In the genomic region with DNA sequence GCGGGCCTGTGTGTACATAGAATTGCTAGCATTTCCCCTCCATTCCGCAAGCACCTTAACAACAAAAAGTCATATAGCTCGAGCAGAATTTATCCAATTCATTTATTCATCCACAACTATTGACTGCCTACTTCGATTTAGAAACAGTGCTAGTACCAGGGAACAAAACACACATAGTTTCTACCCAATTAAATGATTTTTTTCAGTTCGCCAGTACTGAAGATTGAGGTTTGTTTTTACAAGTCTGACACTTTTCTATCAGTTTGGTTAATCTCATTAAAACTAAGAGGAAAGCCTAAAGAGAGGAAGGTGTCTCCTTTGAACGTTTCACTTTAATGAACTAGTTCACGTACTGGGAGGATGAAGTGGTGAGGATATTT, we compare ENCODE assay signal across 8 cellular contexts. TPM values are rescaled to one million over a fixed set of nuclear protein-coding genes. Genes with fewer than 3 reads are reported as not detected.
DNase-seq lines count a peak whose midpoint lies in the region; ATAC-seq lines count a peak whose summit lies in the region.

No MANE protein-coding gene starts in this region.

- peaks cover 31% of the 10 kb centered on the region for H3K4me1 Mint-ChIP-seq in T-helper 1 cell treated with Interleukin-12 subunit alpha and Interleukin-12 subunit beta and Interleukin-4 antibody, amounts not matched to agents 30 μg/mL and 1 μg/mL, for 36 hours (ENCODE audit: low read depth)
- peaks cover 24% of the 10 kb centered on the region for H3K4me1 Mint-ChIP-seq in activated T-helper 2 cell treated with anti-CD3 and anti-CD28 coated beads, Interferon-gamma antibody, Interleukin-2, Interleukin-4, amounts not matched to agents 10 μg/mL and 5 μg/mL and 100 μg/mL, durations not matched to agents 14 hours and 24 hours and 36 hours (ENCODE audit: low read depth)
- peaks cover 52 to 63% of the 10 kb centered on the region in 2 donors for H3K4me1 Mint-ChIP-seq in immature natural killer cell

- intact Hi-C loops in activated T-helper 2 cell treated with anti-CD3 and anti-CD28 coated beads, Interferon-gamma antibody, Interleukin-2, Interleukin-4, amounts not matched to agents 10 μg/mL and 5 μg/mL and 100 μg/mL, durations not matched to agents 14 hours and 24 hours and 36 hours (cut with micrococcal nuclease) = loop anchor here (1.0 to 10.0 kb wide), 2 partner anchors 94 to 131 kb away; a partner anchor contains a TSS

- peaks cover 20% of the 10 kb centered on the region for H3K27me3 Mint-ChIP-seq in T-helper 1 cell treated with Interleukin-12 subunit alpha and Interleukin-12 subunit beta and Interleukin-4 antibody, amounts not matched to agents 30 μg/mL and 1 μg/mL, for 36 hours (ENCODE audit: low read depth)
- H3K27me3 Mint-ChIP-seq in activated T-helper 2 cell treated with anti-CD3 and anti-CD28 coated beads, Interferon-gamma antibody, Interleukin-2, Interleukin-4, amounts not matched to agents 10 μg/mL and 5 μg/mL and 100 μg/mL, durations not matched to agents 14 hours and 24 hours and 36 hours (ENCODE audit: low read depth) = peaks cover 11% of the 10 kb centered on the region
- H3K27me3 Mint-ChIP-seq in immature natural killer cell (ENCODE audit: low read depth in 3 of 3) = peaks cover 11 to 22% (median 16%) of the 10 kb centered on the region in 3 donors

- peaks cover 22% of the 10 kb centered on the region for H3K36me3 Mint-ChIP-seq in T-helper 1 cell treated with Interleukin-12 subunit alpha and Interleukin-12 subunit beta and Interleukin-4 antibody, amounts not matched to agents 30 μg/mL and 1 μg/mL, for 36 hours (ENCODE audit: low read depth)
- H3K36me3 Mint-ChIP-seq in activated T-helper 2 cell treated with anti-CD3 and anti-CD28 coated beads, Interferon-gamma antibody, Interleukin-2, Interleukin-4, amounts not matched to agents 10 μg/mL and 5 μg/mL and 100 μg/mL, durations not matched to agents 14 hours and 24 hours and 36 hours (ENCODE audit: low read depth) = peaks cover 23% of the 10 kb centered on the region
- peaks cover 0 to 14% (median 0%) of the 10 kb centered on the region in 3 donors for H3K36me3 Mint-ChIP-seq in immature natural killer cell

- DNase-seq in T-helper 1 cell (no peak), immature natural killer cell (peak; percentile 35 to 38 (median 36)), superior temporal gyrus (ENCODE audit: extremely low spot score) (peak; percentile 59), NCI-H1930 (lab: John Stamatoyannopoulos, UW) (no peak)
- no peak for DNase-seq in activated T-helper 2 cell treated with anti-CD3 and anti-CD28 coated beads, Interferon-gamma antibody, Interleukin-2, Interleukin-4, amounts not matched to agents 10 μg/mL and 5 μg/mL and 100 μg/mL, durations not matched to agents 14 hours and 24 hours and 36 hours (ENCODE audit: low spot score)

- H3K4me3 Mint-ChIP-seq in T-helper 1 cell treated with Interleukin-12 subunit alpha and Interleukin-12 subunit beta and Interleukin-4 antibody, amounts not matched to agents 30 μg/mL and 1 μg/mL, for 36 hours = peak overlapping the region; percentile 100
- H3K4me3 Mint-ChIP-seq in activated T-helper 2 cell treated with anti-CD3 and anti-CD28 coated beads, Interferon-gamma antibody, Interleukin-2, Interleukin-4, amounts not matched to agents 10 μg/mL and 5 μg/mL and 100 μg/mL, durations not matched to agents 14 hours and 24 hours and 36 hours (ENCODE audit: low read depth) = peak overlapping the region; percentile 97
- peak overlapping the region; percentile 91 to 100 (median 99) for H3K4me3 Mint-ChIP-seq in immature natural killer cell

- H3K27ac Mint-ChIP-seq in T-helper 1 cell treated with Interleukin-12 subunit alpha and Interleukin-12 subunit beta and Interleukin-4 antibody, amounts not matched to agents 30 μg/mL and 1 μg/mL, for 36 hours = peak overlapping the region; percentile 99
- H3K27ac Mint-ChIP-seq in activated T-helper 2 cell treated with anti-CD3 and anti-CD28 coated beads, Interferon-gamma antibody, Interleukin-2, Interleukin-4, amounts not matched to agents 10 μg/mL and 5 μg/mL and 100 μg/mL, durations not matched to agents 14 hours and 24 hours and 36 hours = peak overlapping the region; percentile 96
- H3K27ac Mint-ChIP-seq in immature natural killer cell = peak overlapping the region; percentile 94 to 100 (median 98)

- peaks cover 4% of the 10 kb centered on the region for H3K9me3 Mint-ChIP-seq in T-helper 1 cell treated with Interleukin-12 subunit alpha and Interleukin-12 subunit beta and Interleukin-4 antibody, amounts not matched to agents 30 μg/mL and 1 μg/mL, for 36 hours
- no peaks in the 10 kb centered on the region for H3K9me3 Mint-ChIP-seq in activated T-helper 2 cell treated with anti-CD3 and anti-CD28 coated beads, Interferon-gamma antibody, Interleukin-2, Interleukin-4, amounts not matched to agents 10 μg/mL and 5 μg/mL and 100 μg/mL, durations not matched to agents 14 hours and 24 hours and 36 hours
- H3K9me3 Mint-ChIP-seq in immature natural killer cell = no peaks in the 10 kb centered on the region

- ATAC-seq in HG03280 (IDR thresholded peaks at IDR 0.05; ENCODE audit: unreplicated experiment) (no peak), HG02763 (IDR thresholded peaks at IDR 0.05; ENCODE audit: unreplicated experiment) (no peak)

RNA-seq across cellular contexts. Expression of a gene that starts 0.6 kb away (rescaled TPM):
- total RNA-seq in activated T-helper 2 cell treated with anti-CD3 and anti-CD28 coated beads, Interferon-gamma antibody, Interleukin-2, Interleukin-4, amounts not matched to agents 10 μg/mL and 5 μg/mL and 100 μg/mL, durations not matched to agents 14 hours and 24 hours and 36 hours = 31.6 and 34.0 TPM in 2 replicates
- 10 to 100 TPM; 15.8 to 20.5 (median 20.4) TPM for polyA plus RNA-seq in immature natural killer cell

RNA-seq across cellular contexts. Expression of a gene that starts 0.6 kb away (rescaled TPM):
- total RNA-seq in activated T-helper 2 cell treated with anti-CD3 and anti-CD28 coated beads, Interferon-gamma antibody, Interleukin-2, Interleukin-4, amounts not matched to agents 10 μg/mL and 5 μg/mL and 100 μg/mL, durations not matched to agents 14 hours and 24 hours and 36 hours = 7.3 and 8.0 TPM in 2 replicates
- polyA plus RNA-seq in immature natural killer cell = 1 to 10 TPM; 1.3 to 4.3 (median 1.6) TPM

Comparison
In these comparisons a context has a peak if more than half of its experiments do, and no peak if none do; other contexts are left out.
1. DNase-seq: peak in immature natural killer cell (3 of 3) and superior temporal gyrus (single experiment); none in T-helper 1 cell (0 of 5), activated T-helper 2 cell treated with anti-CD3 and anti-CD28 coated beads, Interferon-gamma antibody, Interleukin-2, Interleukin-4, amounts not matched to agents 10 μg/mL and 5 μg/mL and 100 μg/mL, durations not matched to agents 14 hours and 24 hours and 36 hours (single experiment) and NCI-H1930 (0 of 2).
2. Peak in every context shown above with its lines, with median percentiles within 50 percentile points of each other: H3K27ac Mint-ChIP-seq and H3K4me3 Mint-ChIP-seq.